17 cellular contexts compared by ENCODE assay signal in the genomic region with DNA sequence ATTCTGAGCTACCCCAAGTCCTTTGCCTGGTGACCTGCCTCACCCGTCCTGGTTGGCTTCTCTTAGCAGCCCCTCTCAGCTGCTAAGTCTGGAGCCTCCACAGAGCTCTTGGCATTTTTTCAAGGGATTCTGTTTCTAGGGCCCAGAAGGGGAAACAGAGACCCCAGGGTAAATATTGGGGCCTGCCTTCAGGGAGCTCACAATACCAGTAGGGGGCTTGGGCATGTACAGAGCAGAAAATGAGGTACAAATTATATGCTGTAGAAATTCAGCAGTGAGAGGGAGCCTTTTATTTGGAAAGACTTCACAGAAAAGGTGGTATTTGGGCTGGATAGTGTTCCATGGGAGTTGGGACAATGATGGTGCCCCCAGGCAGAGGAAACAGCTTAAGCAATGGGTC. TPM values are rescaled to one million over a fixed set of nuclear protein-coding genes. Genes with fewer than 3 reads are reported as not detected.
DNase-seq lines count a peak whose midpoint lies in the region; ATAC-seq, FAIRE-seq and TF ChIP-seq lines count a peak whose summit lies in the region.
"Had no signal": no experiment of that assay in that cellular context is flagged by ENCODE, and none has a peak within 500 bp of the region (broad histone marks: within the 10 kb centered on the region; RNA-seq: fewer than 3 reads in every experiment).

No MANE protein-coding gene starts in this region.

- POLR2A ChIA-PET in GM12878 (lab: Charles Lee): interaction anchor here (0.9 kb wide), 1 partner anchor 10 kb away, joined by 4 read pairs; the partner anchor contains the start of gene GMFG

- TF ChIP-seq CTCF in GM12878 (IDR thresholded peaks at IDR 0.05 in 2 of 3, conservative IDR thresholded peaks at IDR 0.05 in 1 of 3; ENCODE audit: control insufficient read depth in 2 of 3, extremely low read depth in 1 of 3, insufficient read depth in 1 of 3, low read depth in 3 of 3, low read length in 3 of 3) (peak in 2 of 3 experiments; percentile 24 to 26; a peak in 3 of 6 replicates), esophagus squamous epithelium (IDR thresholded peaks at IDR 0.05) (no peak)

- H3K27ac Mint-ChIP-seq in activated naive CD8-positive, alpha-beta T cell: no peak overlapping the region
- no peak overlapping the region for H3K27ac Mint-ChIP-seq in activated naive CD8-positive, alpha-beta T cell treated with anti-CD3 and anti-CD28 coated beads, Interleukin-2, amount 50 U/mL, for 24 hours

- no peak overlapping the region for H2AFZ ChIP-seq in GM12878 (ENCODE audit: control insufficient read depth, low read depth, low read length)

- SMC1A ChIA-PET in GM12878 (lab: Charles Lee; ENCODE audit: uncharacterized antibody, unreplicated experiment): interaction anchor here (1.2 kb wide), 2 partner anchors 45 to 66 kb away, joined by 4 read pairs; partner anchors contain the start of genes MED29, PAF1 and PLEKHG2

- WGBS in GM12878 (ENCODE audit: insufficient coverage, insufficient replicate concordance, low lambda C conversion rate, missing lambda C conversion rate): 100% methylated on average over 1 of the region's 1 CpG
- 88 to 100% methylated on average over 1 of the region's 1 CpG for WGBS in esophagus squamous epithelium, 2 donors

- FAIRE-seq in GM12878 (lab: Jason Lieb, UNC): no peak
- FAIRE-seq: astrocyte, endothelial cell of umbilical vein had no signal

- H3K4me1 ChIP-seq in GM12878 (ENCODE audit: control insufficient read depth, insufficient read depth, low read length) (peaks cover 10% of the 10 kb centered on the region), muscle layer of duodenum (ENCODE audit: control insufficient read depth in 1 of 2, insufficient read depth in 2 of 2, low read length in 2 of 2) (peaks cover 16 to 40% of the 10 kb centered on the region in 2 donors), esophagus squamous epithelium (peaks cover 18 to 76% (median 25%) of the 10 kb centered on the region in 3 donors)

- ATAC-seq in activated naive CD8-positive, alpha-beta T cell treated with anti-CD3 and anti-CD28 coated beads, Interleukin-2, amount 50 U/mL, for 24 hours: no peak
- ATAC-seq in GM12878 (no peak), GM18517 (IDR thresholded peaks at IDR 0.05; ENCODE audit: unreplicated experiment) (no peak)
- ATAC-seq: left lobe of liver had no signal

- peak overlapping the region; percentile 0 for H3K4me3 Mint-ChIP-seq in activated naive CD8-positive, alpha-beta T cell
- no peak overlapping the region for H3K4me3 Mint-ChIP-seq in activated naive CD8-positive, alpha-beta T cell treated with anti-CD3 and anti-CD28 coated beads, Interleukin-2, amount 50 U/mL, for 24 hours

- no peaks in the 10 kb centered on the region for H3K9me3 Mint-ChIP-seq in activated naive CD8-positive, alpha-beta T cell (ENCODE audit: low read depth)
- no peaks in the 10 kb centered on the region for H3K9me3 Mint-ChIP-seq in activated naive CD8-positive, alpha-beta T cell treated with anti-CD3 and anti-CD28 coated beads, Interleukin-2, amount 50 U/mL, for 24 hours

- peaks cover 65% of the 10 kb centered on the region for H3K4me1 Mint-ChIP-seq in activated naive CD8-positive, alpha-beta T cell (ENCODE audit: low read depth)
- H3K4me1 Mint-ChIP-seq in activated naive CD8-positive, alpha-beta T cell treated with anti-CD3 and anti-CD28 coated beads, Interleukin-2, amount 50 U/mL, for 24 hours: peaks cover 64% of the 10 kb centered on the region

- H3K79me2 ChIP-seq in GM12878 (ENCODE audit: control insufficient read depth, insufficient read depth, low read length): peaks cover 12% of the 10 kb centered on the region

- no peak for DNase-seq in activated naive CD8-positive, alpha-beta T cell treated with anti-CD3 and anti-CD28 coated beads, Interleukin-2, amount 50 U/mL, for 24 hours
- no peak for DNase-seq in GM12878 (ENCODE audit: low read depth, low spot score)
- no peak for DNase-seq in DMS53 (lab: John Stamatoyannopoulos, UW)
- no peak for DNase-seq in esophagus squamous epithelium (lab: John Stamatoyannopoulos, UW)
- no peak for DNase-seq in COLO829 (ENCODE audit: low spot score)
- DNase-seq: EL, H7, NCI-H2171 treated with DMSO at 0.1 percent for 48 hours, thyroid gland had no signal

- H3K36me3 ChIP-seq in GM12878 (ENCODE audit: control insufficient read depth in 2 of 2, insufficient read depth in 2 of 2, low read length in 1 of 2): peaks cover 0 to 5% of the 10 kb centered on the region in 2 experiments; a peak in 1 of 4 replicates
- H3K36me3 ChIP-seq in muscle layer of duodenum (ENCODE audit: control insufficient read depth in 1 of 2, insufficient read depth in 2 of 2, low read length in 2 of 2): peaks cover 10 to 15% of the 10 kb centered on the region in 2 donors
- H3K36me3 ChIP-seq in esophagus squamous epithelium: peaks cover 0 to 53% (median 4%) of the 10 kb centered on the region in 3 donors
- H3K36me3 ChIP-seq: thyroid gland had no signal

- H3K36me3 Mint-ChIP-seq in activated naive CD8-positive, alpha-beta T cell: peaks cover 2% of the 10 kb centered on the region
- H3K36me3 Mint-ChIP-seq in activated naive CD8-positive, alpha-beta T cell treated with anti-CD3 and anti-CD28 coated beads, Interleukin-2, amount 50 U/mL, for 24 hours (ENCODE audit: low read depth): peaks cover 21% of the 10 kb centered on the region

- in situ Hi-C loops in GM12878 (cut with MboI): no loop called here

- RAD21 ChIA-PET in GM12878 (lab: Charles Lee; ENCODE audit: unreplicated experiment): interaction anchor here (1.7 kb wide), 1 partner anchor 66 kb away, joined by 6 read pairs; the partner anchor contains the start of gene PLEKHG2

- H4K20me1 ChIP-seq in GM12878 (ENCODE audit: control insufficient read depth, insufficient read depth): no peaks in the 10 kb centered on the region; the same call in 1 of the 2 replicates

- H3K27me3 ChIP-seq in GM12878 (replicated peaks in 1 of 2; ENCODE audit: control insufficient read depth in 2 of 2, insufficient read depth in 2 of 2, low read length in 1 of 2) (no peaks in the 10 kb centered on the region), muscle layer of duodenum (ENCODE audit: low read depth, low read length) (no peaks in the 10 kb centered on the region), esophagus squamous epithelium (no peaks in the 10 kb centered on the region)
- H3K27me3 ChIP-seq: thyroid gland had no signal

- intact Hi-C loops in GM12878 (cut with micrococcal nuclease; ENCODE audit: unreplicated experiment): no loop called here
- intact Hi-C loops in esophagus squamous epithelium (cut with DNase I): no loop called here

- H3K4me3 ChIP-seq in GM12878: no peak overlapping the region
- H3K4me3 ChIP-seq in muscle layer of duodenum (ENCODE audit: low read depth in 1 of 2, low read length in 2 of 2): no peak overlapping the region
- H3K4me3 ChIP-seq in esophagus squamous epithelium: no peak overlapping the region
- H3K4me3 ChIP-seq: SK-N-MC, thyroid gland had no signal

- no TSS peak for BruUV-seq in GM12878 (replicated peaks; lab: Mats Ljungman, UMichigan)

- H3K9ac ChIP-seq in GM12878 (ENCODE audit: control insufficient read depth, insufficient read depth, low read length): no peak overlapping the region

- no peaks in the 10 kb centered on the region for H3K27me3 Mint-ChIP-seq in activated naive CD8-positive, alpha-beta T cell
- no peaks in the 10 kb centered on the region for H3K27me3 Mint-ChIP-seq in activated naive CD8-positive, alpha-beta T cell treated with anti-CD3 and anti-CD28 coated beads, Interleukin-2, amount 50 U/mL, for 24 hours

- TF ChIP-seq POLR2A in GM12878 (IDR thresholded peaks at IDR 0.05; ENCODE audit: low read depth, low read length): no peak
- TF ChIP-seq POLR2A in esophagus squamous epithelium (IDR thresholded peaks at IDR 0.05): no peak

- H3K27ac ChIP-seq in GM12878 (ENCODE audit: control insufficient read depth, insufficient read depth) (no peak overlapping the region), muscle layer of duodenum (ENCODE audit: low read length) (peak overlapping the region; percentile 23), esophagus squamous epithelium (peak overlapping the region in 1 of 4 donors; percentile 3)
- H3K27ac ChIP-seq: SK-N-MC, thyroid gland had no signal

- no peak overlapping the region for H3K4me2 ChIP-seq in GM12878 (ENCODE audit: control insufficient read depth, insufficient read depth)

- no peak for TF ChIP-seq EP300 in GM12878 (IDR thresholded peaks at IDR 0.05; ENCODE audit: borderline replicate concordance in 1 of 2, control insufficient read depth in 1 of 2, low read depth in 2 of 2, low read length in 2 of 2)

- no peak for TF ChIP-seq RAD21 in GM12878 (IDR thresholded peaks at IDR 0.05; ENCODE audit: insufficient read depth, low read depth, low read length)

- CTCF ChIA-PET in GM12878 (lab: Yijun Ruan, JAX): interaction anchor here (0.6 to 2.2 kb wide), 7 partner anchors 10 to 66 kb away, joined by 3 to 7 read pairs (median 5); partner anchors contain the start of gene PLEKHG2

- H3K9me3 ChIP-seq in GM12878 (replicated peaks; ENCODE audit: control insufficient read depth, insufficient read depth, low read length): no peaks in the 10 kb centered on the region
- no peaks in the 10 kb centered on the region for H3K9me3 ChIP-seq in muscle layer of duodenum (ENCODE audit: control insufficient read depth in 1 of 2, low read length in 2 of 2)
- no peaks in the 10 kb centered on the region for H3K9me3 ChIP-seq in esophagus squamous epithelium
- H3K9me3 ChIP-seq: thyroid gland had no signal

RNA-seq across cellular contexts. Expression of gene SAMD4B, which starts 3.7 kb away (rescaled TPM):
- total RNA-seq in GM12878 (2013; cell fraction: nucleolus; rRNA removed): 84.4 and 88.2 TPM in 2 replicates
- 19.1 and 25.0 TPM in 2 replicates for total RNA-seq in GM12878 (2014; rRNA removed)
- 9.6 and 10.9 TPM in 2 replicates for total RNA-seq in GM12878 (2014; rRNA removed; fragmentation: Illumina TruSeq; extraction: Trizol)
- 36.1 and 38.4 TPM in 2 replicates for total RNA-seq in GM12878 (2021)
- 12.3 TPM for polyA plus RNA-seq in GM12878 (2011; ENCODE audit: low read depth)
- polyA plus RNA-seq in GM12878 (2011; rRNA removed): 5.3 and 18.7 TPM in 2 replicates
- 28.1 and 28.2 TPM in 2 replicates for polyA plus RNA-seq in GM12878 (2011; cell fraction: cytosol; rRNA removed)
- 65.6 and 94.2 TPM in 2 replicates for polyA plus RNA-seq in GM12878 (2011; cell fraction: nucleus; rRNA removed)
- 35.0 and 40.0 TPM in 2 replicates for polyA plus RNA-seq in GM12878 (2012)
- 14.1 and 23.0 TPM in 2 replicates for polyA plus RNA-seq in GM12878 (2014; fragmentation: Illumina TruSeq; extraction: Trizol)
- polyA plus RNA-seq in GM12878 (2014; fragmentation: Nextera tagmentation; extraction: Ambion mirVana): 1 to 10 TPM; 2.4 to 3.8 TPM
- polyA plus RNA-seq in GM12878 (2014; rRNA removed): 43.3 and 53.3 TPM in 2 replicates
- polyA plus RNA-seq in GM12878 (2016; fragmentation: Nextera tagmentation; extraction: Ambion mirVana): 10 to 100 TPM; 24.7 to 24.8 TPM
- polyA minus RNA-seq in GM12878 (2011; rRNA and poly(A)+ RNA removed): 21.1 and 31.2 TPM in 2 replicates
- polyA minus RNA-seq in GM12878 (2011; cell fraction: cytosol; rRNA and poly(A)+ RNA removed): 14.6 and 15.5 TPM in 2 replicates
- 10.2 and 20.6 TPM in 2 replicates for polyA minus RNA-seq in GM12878 (2011; cell fraction: nucleus; rRNA and poly(A)+ RNA removed)
- total RNA-seq in esophagus squamous epithelium: 100 to 1,000 TPM in 1 of 4 donors, 10 to 100 TPM in 3; 49.1 to 131 (median 75.2) TPM

RNA-seq across cellular contexts. Expression of gene GMFG, which starts 10.1 kb away (rescaled TPM):
- total RNA-seq in GM12878 (2013; cell fraction: nucleolus; rRNA removed): 12.8 and 14.2 TPM in 2 replicates
- total RNA-seq in GM12878 (2014; rRNA removed) (119 and 121 TPM in 2 replicates), GM12878 (2014; rRNA removed; fragmentation: Illumina TruSeq; extraction: Trizol) (159 and 169 TPM in 2 replicates), GM12878 (2021) (197 and 211 TPM in 2 replicates), esophagus squamous epithelium (10 to 100 TPM in 1 of 4 donors, 1 to 10 TPM in 3; 1.9 to 15.8 (median 4.5) TPM)
- 584 TPM for polyA plus RNA-seq in GM12878 (2011; ENCODE audit: low read depth)
- polyA plus RNA-seq in GM12878 (2011; rRNA removed) (189 and 194 TPM in 2 replicates), GM12878 (2014; fragmentation: Illumina TruSeq; extraction: Trizol) (198 and 203 TPM in 2 replicates), GM12878 (2014; fragmentation: Nextera tagmentation; extraction: Ambion mirVana) (100 to 1,000 TPM; 591 to 635 TPM), GM12878 (2014; rRNA removed) (154 and 160 TPM in 2 replicates), GM12878 (2016; fragmentation: Nextera tagmentation; extraction: Ambion mirVana) (100 to 1,000 TPM; 254 to 256 TPM)
- polyA plus RNA-seq in GM12878 (2011; cell fraction: cytosol; rRNA removed): 131 and 145 TPM in 2 replicates
- 65.4 and 79.9 TPM in 2 replicates for polyA plus RNA-seq in GM12878 (2011; cell fraction: nucleus; rRNA removed)
- polyA plus RNA-seq in GM12878 (2012): 255 and 347 TPM in 2 replicates
- polyA minus RNA-seq in GM12878 (2011; rRNA and poly(A)+ RNA removed): 41.5 and 46.2 TPM in 2 replicates
- 9.6 and 16.0 TPM in 2 replicates for polyA minus RNA-seq in GM12878 (2011; cell fraction: cytosol; rRNA and poly(A)+ RNA removed)
- polyA minus RNA-seq in GM12878 (2011; cell fraction: nucleus; rRNA and poly(A)+ RNA removed): 7.4 and 14.0 TPM in 2 replicates
- total RNA-seq: H7, HT-29 had no signal

RNA-seq across cellular contexts. Expression of gene LRFN1, which starts 25.3 kb away (rescaled TPM):
- 2.6 and 3.2 TPM in 2 replicates for total RNA-seq in GM12878 (2013; cell fraction: nucleolus; rRNA removed)
- total RNA-seq in GM12878 (2014; rRNA removed) (0.38 and 0.40 TPM in 2 replicates), GM12878 (2014; rRNA removed; fragmentation: Illumina TruSeq; extraction: Trizol) (0.05 and 0.13 TPM in 2 replicates), GM12878 (2021) (0.85 and 1.0 TPM in 2 replicates), esophagus squamous epithelium (1 to 10 TPM in 1 of 4 donors, under 1 TPM in 3; 0.35 to 1.3 (median 0.67) TPM)
- polyA plus RNA-seq in GM12878 (2011; ENCODE audit: low read depth): 0.13 TPM
- polyA plus RNA-seq in GM12878 (2011; rRNA removed) (0.13 and 0.29 TPM in 2 replicates), GM12878 (2014; fragmentation: Illumina TruSeq; extraction: Trizol) (0.10 TPM in 1 of 2 replicates, not detected in the other), GM12878 (2014; fragmentation: Nextera tagmentation; extraction: Ambion mirVana) (under 1 TPM in 1 of 2 experiments, not detected in 1; 0.09 TPM), GM12878 (2014; rRNA removed) (0.86 and 0.91 TPM in 2 replicates), GM12878 (2016; fragmentation: Nextera tagmentation; extraction: Ambion mirVana) (under 1 TPM; 0.24 to 0.35 TPM)
- polyA plus RNA-seq in GM12878 (2011; cell fraction: cytosol; rRNA removed): 0.55 and 0.65 TPM in 2 replicates
- 0.91 and 1.4 TPM in 2 replicates for polyA plus RNA-seq in GM12878 (2011; cell fraction: nucleus; rRNA removed)
- polyA plus RNA-seq in GM12878 (2012): 1.0 and 1.6 TPM in 2 replicates
- polyA minus RNA-seq in GM12878 (2011; rRNA and poly(A)+ RNA removed): 0.31 and 0.37 TPM in 2 replicates
- 0.21 and 0.53 TPM in 2 replicates for polyA minus RNA-seq in GM12878 (2011; cell fraction: cytosol; rRNA and poly(A)+ RNA removed)
- polyA minus RNA-seq in GM12878 (2011; cell fraction: nucleus; rRNA and poly(A)+ RNA removed): 0.24 and 0.86 TPM in 2 replicates

RNA-seq across cellular contexts. Expression of gene PAF1, which starts 45.0 kb away (rescaled TPM):
- 15.4 and 21.4 TPM in 2 replicates for total RNA-seq in GM12878 (2013; cell fraction: nucleolus; rRNA removed)
- total RNA-seq in GM12878 (2014; rRNA removed) (35.9 and 40.0 TPM in 2 replicates), GM12878 (2014; rRNA removed; fragmentation: Illumina TruSeq; extraction: Trizol) (26.2 and 32.2 TPM in 2 replicates), GM12878 (2021) (33.8 and 34.8 TPM in 2 replicates), esophagus squamous epithelium (10 to 100 TPM; 35.4 to 53.6 (median 38.1) TPM)
- 19.7 TPM for polyA plus RNA-seq in GM12878 (2011; ENCODE audit: low read depth)
- polyA plus RNA-seq in GM12878 (2011; rRNA removed) (34.2 and 44.6 TPM in 2 replicates), GM12878 (2014; fragmentation: Illumina TruSeq; extraction: Trizol) (38.3 and 44.2 TPM in 2 replicates), GM12878 (2014; fragmentation: Nextera tagmentation; extraction: Ambion mirVana) (1 to 10 TPM; 1.7 to 3.7 TPM), GM12878 (2014; rRNA removed) (39.2 and 41.8 TPM in 2 replicates), GM12878 (2016; fragmentation: Nextera tagmentation; extraction: Ambion mirVana) (10 to 100 TPM; 39.3 to 45.8 TPM)
- 44.0 and 45.7 TPM in 2 replicates for polyA plus RNA-seq in GM12878 (2011; cell fraction: cytosol; rRNA removed)
- 53.9 and 78.1 TPM in 2 replicates for polyA plus RNA-seq in GM12878 (2011; cell fraction: nucleus; rRNA removed)
- polyA plus RNA-seq in GM12878 (2012): 34.7 and 38.4 TPM in 2 replicates
- polyA minus RNA-seq in GM12878 (2011; rRNA and poly(A)+ RNA removed): 28.8 and 36.4 TPM in 2 replicates
- 15.4 and 26.1 TPM in 2 replicates for polyA minus RNA-seq in GM12878 (2011; cell fraction: cytosol; rRNA and poly(A)+ RNA removed)
- 30.0 and 47.1 TPM in 2 replicates for polyA minus RNA-seq in GM12878 (2011; cell fraction: nucleus; rRNA and poly(A)+ RNA removed)

RNA-seq across cellular contexts. Expression of gene MED29, which starts 45.2 kb away (rescaled TPM):
- total RNA-seq in GM12878 (2013; cell fraction: nucleolus; rRNA removed): 12.2 and 14.2 TPM in 2 replicates
- total RNA-seq in GM12878 (2014; rRNA removed) (22.6 and 22.7 TPM in 2 replicates), GM12878 (2014; rRNA removed; fragmentation: Illumina TruSeq; extraction: Trizol) (12.8 and 14.5 TPM in 2 replicates), GM12878 (2021) (26.2 and 28.0 TPM in 2 replicates), esophagus squamous epithelium (10 to 100 TPM; 11.8 to 20.1 (median 16.5) TPM)
- polyA plus RNA-seq in GM12878 (2011; ENCODE audit: low read depth): 9.9 TPM
- polyA plus RNA-seq in GM12878 (2011; rRNA removed) (13.9 and 19.5 TPM in 2 replicates), GM12878 (2014; fragmentation: Illumina TruSeq; extraction: Trizol) (16.7 and 23.0 TPM in 2 replicates), GM12878 (2014; fragmentation: Nextera tagmentation; extraction: Ambion mirVana) (1 to 10 TPM; 3.2 to 5.1 TPM), GM12878 (2014; rRNA removed) (24.4 and 26.4 TPM in 2 replicates), GM12878 (2016; fragmentation: Nextera tagmentation; extraction: Ambion mirVana) (10 to 100 TPM; 31.9 to 36.6 TPM)
- 32.6 and 34.4 TPM in 2 replicates for polyA plus RNA-seq in GM12878 (2011; cell fraction: cytosol; rRNA removed)
- 14.1 and 18.7 TPM in 2 replicates for polyA plus RNA-seq in GM12878 (2011; cell fraction: nucleus; rRNA removed)
- polyA plus RNA-seq in GM12878 (2012): 15.5 and 16.8 TPM in 2 replicates
- polyA minus RNA-seq in GM12878 (2011; rRNA and poly(A)+ RNA removed): 19.4 and 20.9 TPM in 2 replicates
- 5.5 and 8.7 TPM in 2 replicates for polyA minus RNA-seq in GM12878 (2011; cell fraction: cytosol; rRNA and poly(A)+ RNA removed)
- polyA minus RNA-seq in GM12878 (2011; cell fraction: nucleus; rRNA and poly(A)+ RNA removed): 18.6 and 27.7 TPM in 2 replicates

Comparison
In these comparisons a context has a peak if more than half of its experiments do, and no peak if none do; other contexts are left out.
1. CTCF ChIP-seq: peak in GM12878 (2 of 3); none in esophagus squamous epithelium (0 of 6).